ENCODE assay signal across 16 cellular contexts in the genomic region with DNA sequence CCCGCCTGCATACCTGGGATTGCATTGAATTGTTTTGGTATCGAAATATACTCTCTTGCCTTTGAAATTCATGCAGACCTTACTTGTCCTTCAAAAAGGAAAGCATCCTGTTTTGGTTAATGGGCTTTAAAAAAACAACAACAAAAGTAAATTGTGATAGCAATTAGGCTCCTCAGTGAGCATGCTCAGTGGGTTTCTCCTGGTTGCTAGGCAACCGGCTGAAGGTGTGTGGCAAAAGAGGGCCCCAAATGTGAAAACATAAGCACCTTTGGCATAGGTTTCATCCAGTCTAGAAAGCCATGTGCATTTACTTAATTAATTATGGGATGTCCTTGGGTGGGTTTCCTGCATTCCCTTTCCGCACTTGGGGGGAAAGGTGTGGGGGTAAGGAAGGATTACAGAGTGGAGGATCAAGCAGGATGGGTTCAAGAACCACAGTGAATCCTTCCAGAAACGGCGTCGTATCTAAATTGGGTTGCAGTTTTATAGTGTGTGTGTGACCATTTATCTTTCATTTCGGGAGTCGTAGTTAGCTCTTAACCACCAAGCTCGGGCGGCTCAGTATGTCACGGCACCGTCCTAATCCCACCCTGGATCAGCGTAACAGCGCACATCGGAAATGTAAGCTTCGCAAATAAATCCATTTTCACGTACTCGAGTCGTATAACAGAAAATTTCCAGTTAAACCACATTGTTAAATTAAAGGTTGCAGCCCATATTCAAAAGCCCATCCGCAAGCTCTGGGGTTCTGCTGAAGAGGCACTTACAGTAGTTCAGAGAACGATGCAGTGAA.
DNase-seq lines count a peak whose midpoint lies in the region; ATAC-seq and TF ChIP-seq lines count a peak whose summit lies in the region.
"Had no signal": no experiment of that assay in that cellular context is flagged by ENCODE, and none has a peak within 500 bp of the region (broad histone marks: within the 10 kb centered on the region; RNA-seq: fewer than 3 reads in every experiment).

No MANE protein-coding gene starts in this region.

- H3K9me3 ChIP-seq in osteoblast (ENCODE audit: low read depth, low read length): no peaks in the 10 kb centered on the region

- in situ Hi-C loops in G401 (cut with HindIII; ENCODE audit: low sequenced_read_pairs): no loop called here

- H3K27me3 Mint-ChIP-seq in brain (peaks cover 3% of the 10 kb centered on the region), chondrocyte (ENCODE audit: low read depth) (no peaks in the 10 kb centered on the region)
- H3K27me3 Mint-ChIP-seq in naive thymus-derived CD8-positive, alpha-beta T cell: no peaks in the 10 kb centered on the region
- H3K27me3 Mint-ChIP-seq: activated T-helper 17 cell treated with anti-CD3 and anti-CD28 coated beads, Interleukin-2, amount 50 U/mL, for 72 hours; central memory CD8-positive, alpha-beta T cell had no signal

- peak overlapping the region; percentile 79 for H3K4me2 ChIP-seq in osteoblast (ENCODE audit: insufficient read depth, low read length)

- no peaks in the 10 kb centered on the region for H3K27me3 ChIP-seq in osteoblast (ENCODE audit: insufficient read depth, low read length)

- H3K4me1 Mint-ChIP-seq in brain (peaks cover 85% of the 10 kb centered on the region), chondrocyte (ENCODE audit: low read depth) (peaks cover 30% of the 10 kb centered on the region)
- H3K4me1 Mint-ChIP-seq in naive thymus-derived CD8-positive, alpha-beta T cell: no peaks in the 10 kb centered on the region
- H3K4me1 Mint-ChIP-seq: activated T-helper 17 cell treated with anti-CD3 and anti-CD28 coated beads, Interleukin-2, amount 50 U/mL, for 72 hours; central memory CD8-positive, alpha-beta T cell; natural killer cell had no signal

- peak overlapping the region in 3 of 5 experiments; percentile 40 to 61 (median 60) for H3K4me3 Mint-ChIP-seq in brain
- no peak overlapping the region for H3K4me3 Mint-ChIP-seq in chondrocyte (ENCODE audit: unreplicated experiment)
- H3K4me3 Mint-ChIP-seq in naive thymus-derived CD8-positive, alpha-beta T cell: no peak overlapping the region
- H3K4me3 Mint-ChIP-seq: activated T-helper 17 cell treated with anti-CD3 and anti-CD28 coated beads, Interleukin-2, amount 50 U/mL, for 72 hours; central memory CD8-positive, alpha-beta T cell; natural killer cell had no signal

- no peak for DNase-seq in AG10803 (ENCODE audit: low read depth)
- peak; percentile 12 for DNase-seq in G401 (ENCODE audit: low spot score)
- no peak for DNase-seq in osteoblast (ENCODE audit: insufficient read length, low spot score, missing footprints)
- DNase-seq in activated CD8-positive, alpha-beta memory T cell treated with anti-CD3 and anti-CD28 coated beads, Interleukin-2, amount 50 U/mL, for 4 hours: no peak
- no peak for DNase-seq in chondrocyte (ENCODE audit: low spot score)
- no peak for DNase-seq in naive thymus-derived CD8-positive, alpha-beta T cell
- DNase-seq: activated CD4-positive, CD25-positive, alpha-beta regulatory T cell; natural killer cell; NCI-H1048; SHP77; T-helper 2 cell had no signal

- no peaks in the 10 kb centered on the region for H3K36me3 ChIP-seq in osteoblast (ENCODE audit: insufficient read depth, low read length)

- H3K4me1 ChIP-seq in osteoblast (ENCODE audit: insufficient read depth, low read length): peaks cover 16% of the 10 kb centered on the region

- no peak overlapping the region for H3K27ac ChIP-seq in osteoblast (ENCODE audit: low read depth, low read length)

- POLR2A ChIA-PET in naive thymus-derived CD8-positive, alpha-beta T cell (lab: Charles Lee): no interaction called here

- no peaks in the 10 kb centered on the region for H3K79me2 ChIP-seq in osteoblast (ENCODE audit: insufficient read depth, low read length)

- H3K9me3 Mint-ChIP-seq in brain (peaks cover 0 to 2% (median 0%) of the 10 kb centered on the region in 5 experiments), chondrocyte (ENCODE audit: low read depth) (no peaks in the 10 kb centered on the region)
- peaks cover 0 to 7% (median 0%) of the 10 kb centered on the region in 9 donors for H3K9me3 Mint-ChIP-seq in naive thymus-derived CD8-positive, alpha-beta T cell
- H3K9me3 Mint-ChIP-seq: natural killer cell had no signal

- TF ChIP-seq CTCF in AG10803 (conservative IDR thresholded peaks at IDR 0.05; ENCODE audit: low read length) (no peak), brain (conservative IDR thresholded peaks at IDR 0.05) (no peak), osteoblast (IDR thresholded peaks at IDR 0.05; ENCODE audit: extremely low read depth, low read depth, low read length) (no peak), chondrocyte (IDR thresholded peaks at IDR 0.05) (no peak)

- peak overlapping the region in 4 of 5 experiments; percentile 41 to 96 (median 83) for H3K27ac Mint-ChIP-seq in brain
- H3K27ac Mint-ChIP-seq in chondrocyte (ENCODE audit: unreplicated experiment): no peak overlapping the region
- no peak overlapping the region for H3K27ac Mint-ChIP-seq in naive thymus-derived CD8-positive, alpha-beta T cell
- H3K27ac Mint-ChIP-seq: activated T-helper 17 cell treated with anti-CD3 and anti-CD28 coated beads, Interleukin-2, amount 50 U/mL, for 72 hours; natural killer cell had no signal

- ATAC-seq in HG03159 (IDR thresholded peaks at IDR 0.05; ENCODE audit: unreplicated experiment): no peak
- no peak for ATAC-seq in naive thymus-derived CD8-positive, alpha-beta T cell
- ATAC-seq: activated T-helper 17 cell treated with anti-CD3 and anti-CD28 coated beads, Interleukin-2, amount 50 U/mL, for 72 hours; natural killer cell had no signal

- H3K4me3 ChIP-seq in AG10803 (ENCODE audit: low read length) (peak overlapping the region; percentile 54), osteoblast (ENCODE audit: insufficient read depth, low read length) (peak overlapping the region; percentile 67)
- H3K4me3 ChIP-seq: lung had no signal

- H4K20me1 ChIP-seq in osteoblast (ENCODE audit: insufficient read depth, low read length): no peaks in the 10 kb centered on the region

- H2AFZ ChIP-seq in osteoblast (ENCODE audit: low read length): peak overlapping the region; percentile 78

- H3K36me3 Mint-ChIP-seq in brain (no peaks in the 10 kb centered on the region), chondrocyte (ENCODE audit: low read depth) (no peaks in the 10 kb centered on the region)
- no peaks in the 10 kb centered on the region for H3K36me3 Mint-ChIP-seq in naive thymus-derived CD8-positive, alpha-beta T cell
- H3K36me3 Mint-ChIP-seq: natural killer cell had no signal

Comparison
In these comparisons a context has a peak if more than half of its experiments do, and no peak if none do; other contexts are left out.
1. H3K27ac Mint-ChIP-seq: peak in brain (4 of 5); none in chondrocyte (single experiment) and naive thymus-derived CD8-positive, alpha-beta T cell (0 of 10).
2. H3K4me3 Mint-ChIP-seq: peak in brain (3 of 5); none in chondrocyte (single experiment) and naive thymus-derived CD8-positive, alpha-beta T cell (0 of 10).